ENCODE assay signal across 13 cellular contexts in the genomic region with DNA sequence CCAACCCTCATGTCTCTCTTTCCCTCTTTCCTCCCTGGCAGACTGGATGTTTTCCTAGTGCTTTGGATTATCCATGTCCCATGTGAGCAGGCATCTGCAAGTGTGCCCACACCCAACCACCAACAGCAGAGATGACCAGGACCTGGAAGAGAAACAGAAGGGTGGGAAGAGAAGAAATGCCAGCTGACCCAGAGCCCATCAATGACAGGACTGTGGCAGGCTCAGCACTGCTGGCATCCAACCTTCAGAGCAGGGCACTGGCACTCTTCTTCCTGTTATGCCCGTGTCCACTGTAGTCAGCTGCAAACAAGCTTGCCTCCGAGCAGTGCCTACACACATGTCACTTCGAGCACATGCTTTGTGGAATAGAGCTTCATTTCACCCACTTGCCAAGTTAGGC.
A peak's percentile ranks its signal among the peaks of the same experiment; 100 is the strongest.
DNase-seq lines count a peak whose midpoint lies in the region; ATAC-seq and TF ChIP-seq lines count a peak whose summit lies in the region.
"Had no signal": no experiment of that assay in that cellular context is flagged by ENCODE, and none has a peak within 500 bp of the region (broad histone marks: within the 10 kb centered on the region; RNA-seq: fewer than 3 reads in every experiment).

No MANE protein-coding gene starts in this region.

- DNase-seq in RWPE2 (ENCODE audit: low spot score): no peak
- DNase-seq in esophagus squamous epithelium (lab: John Stamatoyannopoulos, UW): no peak
- DNase-seq in naive thymus-derived CD8-positive, alpha-beta T cell: no peak
- no peak for DNase-seq in type B pancreatic cell (ENCODE audit: extremely low spot score, unreplicated experiment)
- DNase-seq in OCI-M1 (lab: John Stamatoyannopoulos, UW): no peak
- no peak for DNase-seq in GM13977 (ENCODE audit: low spot score)
- DNase-seq in activated CD4-positive, alpha-beta memory T cell treated with anti-CD3 and anti-CD28 coated beads, Interleukin-2, amount 10 ng/mL, durations not matched to agents 7 days and 5 days: no peak
- no peak for DNase-seq in NCI-H2196 treated with DMSO at 0.1 percent for 48 hours (lab: John Stamatoyannopoulos, UW; ENCODE audit: unreplicated experiment)
- DNase-seq: activated CD8-positive, alpha-beta memory T cell treated with anti-CD3 and anti-CD28 coated beads for 24 hours; activated naive CD4-positive, alpha-beta T cell; MM.1S; T1000 had no signal

- peaks cover 51% of the 10 kb centered on the region for H3K4me1 ChIP-seq in RWPE2 (ENCODE audit: insufficient read depth, poor library complexity, severe bottlenecking)
- H3K4me1 ChIP-seq in esophagus squamous epithelium: peaks cover 45 to 94% (median 73%) of the 10 kb centered on the region in 3 donors

- 50 to 52% methylated on average over 3 of the region's 3 CpGs for WGBS in esophagus squamous epithelium, 2 donors

- H3K9me3 ChIP-seq in RWPE2 (ENCODE audit: severe bottlenecking): no peaks in the 10 kb centered on the region
- no peaks in the 10 kb centered on the region for H3K9me3 ChIP-seq in esophagus squamous epithelium

- H3K27ac Mint-ChIP-seq in naive thymus-derived CD8-positive, alpha-beta T cell: peak overlapping the region in 7 of 10 donors; percentile 44 to 85 (median 67)
- peak overlapping the region; percentile 78 for H3K27ac Mint-ChIP-seq in type B pancreatic cell
- H3K27ac Mint-ChIP-seq in activated CD4-positive, alpha-beta memory T cell treated with anti-CD3 and anti-CD28 coated beads, Interleukin-2, amount 10 ng/mL, durations not matched to agents 7 days and 5 days: no peak overlapping the region

- H3K27ac ChIP-seq in RWPE2 (ENCODE audit: poor library complexity, severe bottlenecking) (peak overlapping the region; percentile 95), esophagus squamous epithelium (peak overlapping the region; percentile 76 to 92 (median 81))

- no peak for TF ChIP-seq POLR2A in esophagus squamous epithelium (IDR thresholded peaks at IDR 0.05)

- H3K4me3 ChIP-seq in RWPE2 (ENCODE audit: severe bottlenecking) (no peak overlapping the region), esophagus squamous epithelium (no peak overlapping the region)

- TF ChIP-seq CTCF in RWPE2 (IDR thresholded peaks at IDR 0.05; ENCODE audit: poor library complexity, severe bottlenecking): no peak
- no peak for TF ChIP-seq CTCF in esophagus squamous epithelium (IDR thresholded peaks at IDR 0.05)
- no peak for TF ChIP-seq CTCF in type B pancreatic cell (conservative IDR thresholded peaks at IDR 0.05)
- no peak for TF ChIP-seq CTCF in GM13977 (IDR thresholded peaks at IDR 0.05; ENCODE audit: extremely low read depth, insufficient read depth, missing control alignments)

- no peak for ATAC-seq in RWPE2 (ENCODE audit: low read depth)
- no peak for ATAC-seq in naive thymus-derived CD8-positive, alpha-beta T cell

- no peaks in the 10 kb centered on the region for H3K27me3 Mint-ChIP-seq in naive thymus-derived CD8-positive, alpha-beta T cell
- no peaks in the 10 kb centered on the region for H3K27me3 Mint-ChIP-seq in type B pancreatic cell
- no peaks in the 10 kb centered on the region for H3K27me3 Mint-ChIP-seq in activated CD4-positive, alpha-beta memory T cell treated with anti-CD3 and anti-CD28 coated beads, Interleukin-2, amount 10 ng/mL, durations not matched to agents 7 days and 5 days
- H3K27me3 Mint-ChIP-seq: central memory CD8-positive, alpha-beta T cell had no signal

- H3K4me3 Mint-ChIP-seq in naive thymus-derived CD8-positive, alpha-beta T cell: peak overlapping the region in 3 of 10 donors; percentile 2 to 54 (median 16)
- no peak overlapping the region for H3K4me3 Mint-ChIP-seq in type B pancreatic cell
- no peak overlapping the region for H3K4me3 Mint-ChIP-seq in activated CD4-positive, alpha-beta memory T cell treated with anti-CD3 and anti-CD28 coated beads, Interleukin-2, amount 10 ng/mL, durations not matched to agents 7 days and 5 days
- H3K4me3 Mint-ChIP-seq: central memory CD8-positive, alpha-beta T cell had no signal

- H3K36me3 ChIP-seq in RWPE2 (ENCODE audit: low read depth): 0 out of 2 replicates have a peak, but pooled peaks cover 6% of the 10 kb centered on the region
- no peaks in the 10 kb centered on the region for H3K36me3 ChIP-seq in esophagus squamous epithelium

- in situ Hi-C loops in GM13977 (cut with MboI; ENCODE audit: low pct_unique_long_range_greater_than_20kb, low sequenced_read_pairs, unreplicated experiment): no loop called here

- peaks cover 41 to 78% (median 58%) of the 10 kb centered on the region in 4 donors for H3K4me1 Mint-ChIP-seq in naive thymus-derived CD8-positive, alpha-beta T cell
- peaks cover 74% of the 10 kb centered on the region for H3K4me1 Mint-ChIP-seq in type B pancreatic cell (ENCODE audit: unreplicated experiment)
- H3K4me1 Mint-ChIP-seq in activated CD4-positive, alpha-beta memory T cell treated with anti-CD3 and anti-CD28 coated beads, Interleukin-2, amount 10 ng/mL, durations not matched to agents 7 days and 5 days: peaks cover 26% of the 10 kb centered on the region

- POLR2A ChIA-PET in naive thymus-derived CD8-positive, alpha-beta T cell (lab: Charles Lee): no interaction called here
- POLR2A ChIA-PET in activated CD4-positive, alpha-beta memory T cell treated with anti-CD3 and anti-CD28 coated beads, Interleukin-2, amount 10 ng/mL, durations not matched to agents 7 days and 5 days (lab: Charles Lee): no interaction called here

- CTCF ChIA-PET in activated CD4-positive, alpha-beta memory T cell treated with anti-CD3 and anti-CD28 coated beads, Interleukin-2, amount 10 ng/mL, durations not matched to agents 7 days and 5 days (lab: Charles Lee): no interaction called here

- intact Hi-C loops in esophagus squamous epithelium (cut with DNase I): no loop called here

- H3K9me3 Mint-ChIP-seq in naive thymus-derived CD8-positive, alpha-beta T cell: peaks cover 0 to 5% (median 0%) of the 10 kb centered on the region in 9 donors
- H3K9me3 Mint-ChIP-seq in type B pancreatic cell: peaks cover 4% of the 10 kb centered on the region
- H3K9me3 Mint-ChIP-seq in activated CD4-positive, alpha-beta memory T cell treated with anti-CD3 and anti-CD28 coated beads, Interleukin-2, amount 10 ng/mL, durations not matched to agents 7 days and 5 days: no peaks in the 10 kb centered on the region
- H3K9me3 Mint-ChIP-seq: central memory CD8-positive, alpha-beta T cell had no signal

- H3K27me3 ChIP-seq in RWPE2 (ENCODE audit: insufficient read depth, poor library complexity, severe bottlenecking): no peaks in the 10 kb centered on the region
- no peaks in the 10 kb centered on the region for H3K27me3 ChIP-seq in esophagus squamous epithelium

- H3K36me3 Mint-ChIP-seq in naive thymus-derived CD8-positive, alpha-beta T cell: no peaks in the 10 kb centered on the region
- peaks cover 12% of the 10 kb centered on the region for H3K36me3 Mint-ChIP-seq in type B pancreatic cell
- no peaks in the 10 kb centered on the region for H3K36me3 Mint-ChIP-seq in activated CD4-positive, alpha-beta memory T cell treated with anti-CD3 and anti-CD28 coated beads, Interleukin-2, amount 10 ng/mL, durations not matched to agents 7 days and 5 days (ENCODE audit: low read depth)
